In genomic region chr16:70594569-70594968, GRCh38 we compare ENCODE assay signal across 20 cellular contexts. TPM values are rescaled to one million over a fixed set of nuclear protein-coding genes. Genes with fewer than 3 reads are reported as not detected.
DNase-seq lines count a peak whose midpoint lies in the region; ATAC-seq, FAIRE-seq and TF ChIP-seq lines count a peak whose summit lies in the region.
"Had no signal": no experiment of that assay in that cellular context is flagged by ENCODE, and none has a peak within 500 bp of the region (broad histone marks: within the 10 kb centered on the region; RNA-seq: fewer than 3 reads in every experiment).

No MANE protein-coding gene starts in this region.

- no peaks in the 10 kb centered on the region for H3K27me3 ChIP-seq in thyroid gland

- H3K36me3 Mint-ChIP-seq in HFFc6 (ENCODE audit: low read depth), result no peaks in the 10 kb centered on the region
- H3K36me3 Mint-ChIP-seq: activated naive CD8-positive, alpha-beta T cell treated with anti-CD3 and anti-CD28 coated beads for 36 hours; naive B cell had no signal

- no peak for ATAC-seq in GM19463 (IDR thresholded peaks at IDR 0.05; ENCODE audit: unreplicated experiment)
- ATAC-seq: T-helper 17 cell had no signal

- FAIRE-seq in kidney (lab: Jason Lieb, UNC), result no peak
- FAIRE-seq: RCC 7860 had no signal

- peaks cover 13% of the 10 kb centered on the region; the same call in 1 of the 2 replicates for H3K4me1 Mint-ChIP-seq in HFFc6 (ENCODE audit: low read depth)
- H3K4me1 Mint-ChIP-seq: activated naive CD8-positive, alpha-beta T cell treated with anti-CD3 and anti-CD28 coated beads for 36 hours; naive B cell had no signal

- H3K36me3 ChIP-seq in kidney (ENCODE audit: control insufficient read depth in 1 of 2, insufficient read depth in 2 of 2, low read length in 2 of 2) (no peaks in the 10 kb centered on the region), thyroid gland (no peaks in the 10 kb centered on the region)

- intact Hi-C loops in kidney (cut with DNase I) (no loop called here), thyroid gland (cut with DNase I) (no loop called here)

- H3K9me3 Mint-ChIP-seq in HFFc6, result no peaks in the 10 kb centered on the region
- H3K9me3 Mint-ChIP-seq: activated naive CD8-positive, alpha-beta T cell treated with anti-CD3 and anti-CD28 coated beads for 36 hours; naive B cell had no signal

- no peaks in the 10 kb centered on the region for H3K9me3 ChIP-seq in kidney (ENCODE audit: control insufficient read depth in 1 of 2, low read length in 2 of 2)
- no peaks in the 10 kb centered on the region for H3K9me3 ChIP-seq in thyroid gland

- peaks cover 26% of the 10 kb centered on the region for H3K27me3 Mint-ChIP-seq in HFFc6 (ENCODE audit: insufficient read depth)
- H3K27me3 Mint-ChIP-seq: activated naive CD8-positive, alpha-beta T cell treated with anti-CD3 and anti-CD28 coated beads for 36 hours; T-helper 17 cell had no signal

- no peak for TF ChIP-seq POLR2A in thyroid gland (IDR thresholded peaks at IDR 0.05)

- H3K4me1 ChIP-seq in kidney (ENCODE audit: control insufficient read depth in 1 of 2, insufficient read depth in 1 of 2, low read depth in 1 of 2, low read length in 2 of 2) (peaks cover 3 to 14% of the 10 kb centered on the region in 2 donors), thyroid gland (peaks cover 20 to 45% of the 10 kb centered on the region in 2 donors)

- TF ChIP-seq CTCF in kidney (IDR thresholded peaks at IDR 0.05; ENCODE audit: borderline replicate concordance, extremely low read depth, insufficient read depth), result no peak
- no peak for TF ChIP-seq CTCF in thyroid gland (IDR thresholded peaks at IDR 0.05)
- no peak for TF ChIP-seq CTCF in HFFc6 (IDR thresholded peaks at IDR 0.05)

- no peak overlapping the region for H3K27ac ChIP-seq in kidney (ENCODE audit: low read depth in 2 of 2, low read length in 2 of 2)
- H3K27ac ChIP-seq in thyroid gland, result peak overlapping the region; percentile 63 to 67 (median 65)
- H3K27ac ChIP-seq: C4-2B had no signal

- DNase-seq in NCI-H2196 treated with DMSO at 0.1 percent for 48 hours (lab: John Stamatoyannopoulos, UW; ENCODE audit: unreplicated experiment) (peak; percentile 31), amniotic epithelial cell (ENCODE audit: low read depth) (peak; percentile 64), kidney (peak; percentile 84), thyroid gland (peak; percentile 99), HFFc6 (no peak), inferior parietal cortex (ENCODE audit: extremely low spot score) (no peak)
- DNase-seq: activated CD4-positive, alpha-beta T cell treated with anti-CD3 and anti-CD28 coated beads for 4 hours; activated naive CD8-positive, alpha-beta T cell treated with anti-CD3 and anti-CD28 coated beads for 36 hours; activated T-cell treated with anti-CD3 and anti-CD28 coated beads, Interleukin-2, amount 50 U/mL, for 1 hour; cerebellar nuclear complex; EL; head of caudate nucleus; naive B cell; NCI-H1048; NCI-H446 treated with DMSO at 0.1 percent for 48 hours; T-helper 17 cell; trophoblast cell had no signal

- no peak overlapping the region for H3K4me3 Mint-ChIP-seq in HFFc6
- H3K4me3 Mint-ChIP-seq: activated naive CD8-positive, alpha-beta T cell treated with anti-CD3 and anti-CD28 coated beads for 36 hours; naive B cell; T-helper 17 cell had no signal

- H3K27ac Mint-ChIP-seq in HFFc6, result no peak overlapping the region
- H3K27ac Mint-ChIP-seq: activated naive CD8-positive, alpha-beta T cell treated with anti-CD3 and anti-CD28 coated beads for 36 hours; naive B cell; T-helper 17 cell had no signal

- H3K9ac ChIP-seq in kidney (ENCODE audit: low read length in 2 of 2), result no peak overlapping the region

- H3K4me3 ChIP-seq in kidney (ENCODE audit: low read length in 2 of 2) (no peak overlapping the region), thyroid gland (replicated peaks in 1 of 3) (no peak overlapping the region)

RNA-seq across cellular contexts. Expression of gene IL34, which starts 51.8 kb away (rescaled TPM):
- 7.4 TPM for total RNA-seq in kidney
- 5.9 TPM for polyA plus RNA-seq in kidney (ENCODE audit: insufficient read depth, low read depth, low replicate concordance)
- 1 to 10 TPM; 3.5 to 9.6 (median 5.0) TPM for total RNA-seq in thyroid gland
- under 1 TPM in 2 of 6 experiments, not detected in 4; 0.09 TPM for total RNA-seq in HFFc6 (2021; fragmentation: NEBNext Ultra II Directional; extraction: Animal tissue kit (Norgen Biotek cat#: 25700))

Comparison
In these comparisons a context has a peak if more than half of its experiments do, and no peak if none do; other contexts are left out.
1. DNase-seq: peak in NCI-H2196 treated with DMSO at 0.1 percent for 48 hours (single experiment), amniotic epithelial cell (single experiment), kidney (single experiment) and thyroid gland (2 of 2); none in HFFc6 (single experiment) and inferior parietal cortex (single experiment).
2. H3K27ac ChIP-seq: peak in thyroid gland (3 of 3); none in kidney (0 of 2).